Comparison of ENCODE assay signal across 1 cellular context in genomic region chr6:138609801-138610430, GRCh38.
A peak's percentile ranks its signal among the peaks of the same experiment; 100 is the strongest.
TF ChIP-seq lines count a peak whose summit lies in the region.

No MANE protein-coding gene starts in this region.

TF ChIP-seq in HepG2, 621 proteins besides CTCF, POLR2A, EP300 and RAD21 (continued from another document and continues in another):
- TF ChIP-seq IRF9 (CRISPR knock-in tag; IDR thresholded peaks at IDR 0.05; ENCODE audit: borderline replicate concordance) (no peak), REL (CRISPR knock-in tag; conservative IDR thresholded peaks at IDR 0.05) (0 out of 2 replicates have a peak, but pooled peaks have one; percentile 35), ZKSCAN8 (CRISPR knock-in tag; IDR thresholded peaks at IDR 0.05; ENCODE audit: borderline replicate concordance) (no peak), TBL1XR1 (IDR thresholded peaks at IDR 0.05; ENCODE audit: borderline replicate concordance, low read length, partially characterized antibody) (no peak), FOXK2 (IDR thresholded peaks at IDR 0.05) (no peak), FOXM1 (CRISPR knock-in tag; IDR thresholded peaks at IDR 0.05) (no peak), MIER3 (CRISPR knock-in tag; IDR thresholded peaks at IDR 0.05; ENCODE audit: borderline replicate concordance) (no peak), HOXD1 (CRISPR knock-in tag; IDR thresholded peaks at IDR 0.05) (no peak), CREB3 (CRISPR knock-in tag; IDR thresholded peaks at IDR 0.05) (no peak), FOXA3 (CRISPR knock-in tag; IDR thresholded peaks at IDR 0.05) (peak; percentile 35; the same call in 1 of the 2 replicates), PAF1 (CRISPR knock-in tag; IDR thresholded peaks at IDR 0.05) (no peak), KIAA2018 (CRISPR knock-in tag; IDR thresholded peaks at IDR 0.05; ENCODE audit: borderline replicate concordance) (no peak), THRA (CRISPR knock-in tag; IDR thresholded peaks at IDR 0.05; ENCODE audit: borderline replicate concordance) (no peak), ZNF674 (CRISPR knock-in tag; IDR thresholded peaks at IDR 0.05; ENCODE audit: low read depth) (no peak), ZBTB7B (CRISPR knock-in tag; IDR thresholded peaks at IDR 0.05) (no peak), HNRNPK (IDR thresholded peaks at IDR 0.05; ENCODE audit: low read depth, low read length, poor library complexity, severe bottlenecking) (no peak), ZNF292 (CRISPR knock-in tag; IDR thresholded peaks at IDR 0.05; ENCODE audit: borderline replicate concordance, low read depth) (no peak), HOMEZ (CRISPR knock-in tag; IDR thresholded peaks at IDR 0.05; ENCODE audit: low read depth) (peak; percentile 57; the same call in 1 of the 2 replicates), JUNB (CRISPR knock-in tag; IDR thresholded peaks at IDR 0.05; ENCODE audit: borderline replicate concordance) (no peak), ZNF546 (CRISPR knock-in tag; conservative IDR thresholded peaks at IDR 0.05) (no peak), ZNF512B (CRISPR knock-in tag; IDR thresholded peaks at IDR 0.05; ENCODE audit: borderline replicate concordance) (no peak), ZNF235 (CRISPR knock-in tag; IDR thresholded peaks at IDR 0.05; ENCODE audit: borderline replicate concordance) (no peak), MIER2 (CRISPR knock-in tag; IDR thresholded peaks at IDR 0.05) (no peak), FOXJ3 (CRISPR knock-in tag; IDR thresholded peaks at IDR 0.05; ENCODE audit: borderline replicate concordance) (no peak), NCOR1 (IDR thresholded peaks at IDR 0.05; ENCODE audit: borderline replicate concordance, low read length) (no peak), ZBTB38 (CRISPR knock-in tag; IDR thresholded peaks at IDR 0.05) (no peak), ATF2 (CRISPR knock-in tag; IDR thresholded peaks at IDR 0.05) (no peak), ZNF891 (CRISPR knock-in tag; IDR thresholded peaks at IDR 0.05) (no peak), ZNF629 (CRISPR knock-in tag; conservative IDR thresholded peaks at IDR 0.05) (no peak), JUN (CRISPR knock-in tag; IDR thresholded peaks at IDR 0.05) (no peak), PHB2 (IDR thresholded peaks at IDR 0.05; ENCODE audit: partially characterized antibody) (no peak), NONO (IDR thresholded peaks at IDR 0.05) (no peak), NONO (CRISPR knock-in tag; conservative IDR thresholded peaks at IDR 0.05) (peak; percentile 53; the same call in 1 of the 2 replicates), ZNF44 (CRISPR knock-in tag; IDR thresholded peaks at IDR 0.05) (no peak), ZNF276 (CRISPR knock-in tag; IDR thresholded peaks at IDR 0.05; ENCODE audit: low read depth) (no peak), RFXANK (CRISPR knock-in tag; IDR thresholded peaks at IDR 0.05) (no peak), ZNF780A (CRISPR knock-in tag; IDR thresholded peaks at IDR 0.05) (no peak), PAXIP1 (CRISPR knock-in tag; conservative IDR thresholded peaks at IDR 0.05) (peak; percentile 75)
